ENCODE assay signal across 1 cellular context in the genomic region with DNA sequence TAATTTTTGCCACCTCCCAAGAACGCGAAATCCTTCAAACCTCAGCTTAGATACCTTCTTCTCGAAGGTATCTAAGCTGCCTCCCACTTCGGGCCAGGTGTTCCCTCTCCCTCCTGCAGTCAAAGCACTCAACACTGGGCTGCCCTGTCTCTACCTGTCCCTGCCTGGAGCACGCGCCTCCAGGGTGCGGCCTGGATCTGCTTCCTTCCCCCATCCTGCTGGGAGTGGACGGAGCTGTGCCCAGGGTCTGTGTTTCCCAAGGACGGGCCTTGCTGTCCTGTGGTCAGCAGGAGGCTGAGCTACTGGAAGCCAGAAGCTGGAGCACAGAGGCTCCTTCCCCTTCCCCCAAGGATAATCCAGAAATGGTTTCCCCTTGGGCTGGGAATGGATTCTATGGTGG.
TF ChIP-seq lines count a peak whose summit lies in the region.

No MANE protein-coding gene starts in this region.

TF ChIP-seq in WTC11, 78 proteins besides CTCF, POLR2A, EP300 and RAD21 (continued from another document):
- TF ChIP-seq ZNF512 (CRISPR knock-in tag; IDR thresholded peaks at IDR 0.05; ENCODE audit: borderline replicate concordance): no peak
- no peak for TF ChIP-seq SMAD3 (CRISPR knock-in tag; IDR thresholded peaks at IDR 0.05; ENCODE audit: borderline replicate concordance)
